ENCODE assay signal across 30 cellular contexts in genomic region chr1:167993720-167994119, GRCh38.
"Had no signal": no experiment of that assay in that cellular context is flagged by ENCODE, and none has a peak within 500 bp of the region (broad histone marks: within the 10 kb centered on the region; RNA-seq: fewer than 3 reads in every experiment).

No MANE protein-coding gene starts in this region.

- H3K27me3 ChIP-seq: brain microvascular endothelial cell, Peyer's patch had no signal

- H3K9me3 Mint-ChIP-seq: activated CD4-positive, alpha-beta T cell treated with anti-CD3 and anti-CD28 coated beads, Interleukin-2, amount 10 ng/mL, durations not matched to agents 24 days and 14 days; activated CD8-positive, alpha-beta T cell treated with anti-CD3 and anti-CD28 coated beads for 36 hours; activated naive CD8-positive, alpha-beta T cell treated with anti-CD3 and anti-CD28 coated beads for 36 hours; activated T-cell treated with anti-CD3 and anti-CD28 coated beads, Interleukin-2, amount 50 U/mL, for 72 hours; activated T-helper 17 cell treated with anti-CD3 and anti-CD28 coated beads, Interleukin-2, amount 50 U/mL, for 72 hours had no signal

- H3K4me1 Mint-ChIP-seq: activated CD4-positive, alpha-beta T cell treated with anti-CD3 and anti-CD28 coated beads, Interleukin-2, amount 10 ng/mL, durations not matched to agents 24 days and 14 days; activated naive CD8-positive, alpha-beta T cell treated with anti-CD3 and anti-CD28 coated beads for 36 hours; activated T-helper 17 cell treated with anti-CD3 and anti-CD28 coated beads, Interleukin-2, amount 50 U/mL, for 72 hours had no signal

- H3K27me3 Mint-ChIP-seq: activated CD4-positive, alpha-beta T cell treated with anti-CD3 and anti-CD28 coated beads, Interleukin-2, amount 10 ng/mL, durations not matched to agents 24 days and 14 days; activated CD8-positive, alpha-beta T cell treated with anti-CD3 and anti-CD28 coated beads for 36 hours; activated naive CD8-positive, alpha-beta T cell treated with anti-CD3 and anti-CD28 coated beads for 36 hours; activated T-helper 17 cell treated with anti-CD3 and anti-CD28 coated beads, Interleukin-2, amount 50 U/mL, for 72 hours had no signal

- H3K9me3 ChIP-seq: Peyer's patch had no signal

- DNase-seq: activated CD4-positive, alpha-beta T cell treated with anti-CD3 and anti-CD28 coated beads, Interleukin-2, amount 10 ng/mL, durations not matched to agents 24 days and 14 days; activated CD4-positive, alpha-beta T cell treated with anti-CD3 and anti-CD28 coated beads, Interleukin-2, amount 50 U/mL, for 4 hours; activated effector memory CD4-positive, alpha-beta T cell treated with anti-CD3 and anti-CD28 coated beads, Interleukin-2, amount 50 U/mL, for 16 hours; activated naive CD4-positive, alpha-beta T cell; activated naive CD4-positive, alpha-beta T cell treated with anti-CD3 and anti-CD28 coated beads, Interleukin-2, amount 50 U/mL, for 16 hours; activated naive CD8-positive, alpha-beta T cell treated with anti-CD3 and anti-CD28 coated beads for 36 hours; activated T-cell treated with anti-CD3 and anti-CD28 coated beads, Interleukin-2, amount 50 U/mL, for 1 hour; activated T-cell treated with anti-CD3 and anti-CD28 coated beads, Interleukin-2, amount 50 U/mL, for 72 hours; amniotic stem cell; aorta; brain microvascular endothelial cell; central memory CD4-positive, alpha-beta T cell; Karpas-422; KBM-7; NCI-H1105; NCI-H1417 treated with DMSO at 0.1 percent for 48 hours; NCI-H1694; NCI-H1930; NCI-H510A; NCI-H526; NCI-H748 treated with DMSO at 0.1 percent for 48 hours; NK-92 treated with Interleukin-12 subunit alpha and Interleukin-12 subunit beta, amount 100 ng/mL, for 24 hours; PC-3; Peyer's patch; SIG-M5; SW 1271; T1000 had no signal

- H3K4me1 ChIP-seq: Peyer's patch had no signal

- H3K27ac Mint-ChIP-seq: activated CD4-positive, alpha-beta T cell treated with anti-CD3 and anti-CD28 coated beads, Interleukin-2, amount 10 ng/mL, durations not matched to agents 24 days and 14 days; activated CD8-positive, alpha-beta T cell treated with anti-CD3 and anti-CD28 coated beads for 36 hours; activated naive CD8-positive, alpha-beta T cell treated with anti-CD3 and anti-CD28 coated beads for 36 hours; activated T-cell treated with anti-CD3 and anti-CD28 coated beads, Interleukin-2, amount 50 U/mL, for 72 hours; activated T-helper 17 cell treated with anti-CD3 and anti-CD28 coated beads, Interleukin-2, amount 50 U/mL, for 72 hours had no signal

- H3K4me3 Mint-ChIP-seq: activated CD4-positive, alpha-beta T cell treated with anti-CD3 and anti-CD28 coated beads, Interleukin-2, amount 10 ng/mL, durations not matched to agents 24 days and 14 days; activated CD8-positive, alpha-beta T cell treated with anti-CD3 and anti-CD28 coated beads for 36 hours; activated naive CD8-positive, alpha-beta T cell treated with anti-CD3 and anti-CD28 coated beads for 36 hours; activated T-cell treated with anti-CD3 and anti-CD28 coated beads, Interleukin-2, amount 50 U/mL, for 72 hours; activated T-helper 17 cell treated with anti-CD3 and anti-CD28 coated beads, Interleukin-2, amount 50 U/mL, for 72 hours had no signal

- H3K4me3 ChIP-seq: Peyer's patch had no signal

- H3K27ac ChIP-seq: brain microvascular endothelial cell, Peyer's patch, RWPE1 had no signal
